ENCODE assay signal across 9 cellular contexts in the genomic region with DNA sequence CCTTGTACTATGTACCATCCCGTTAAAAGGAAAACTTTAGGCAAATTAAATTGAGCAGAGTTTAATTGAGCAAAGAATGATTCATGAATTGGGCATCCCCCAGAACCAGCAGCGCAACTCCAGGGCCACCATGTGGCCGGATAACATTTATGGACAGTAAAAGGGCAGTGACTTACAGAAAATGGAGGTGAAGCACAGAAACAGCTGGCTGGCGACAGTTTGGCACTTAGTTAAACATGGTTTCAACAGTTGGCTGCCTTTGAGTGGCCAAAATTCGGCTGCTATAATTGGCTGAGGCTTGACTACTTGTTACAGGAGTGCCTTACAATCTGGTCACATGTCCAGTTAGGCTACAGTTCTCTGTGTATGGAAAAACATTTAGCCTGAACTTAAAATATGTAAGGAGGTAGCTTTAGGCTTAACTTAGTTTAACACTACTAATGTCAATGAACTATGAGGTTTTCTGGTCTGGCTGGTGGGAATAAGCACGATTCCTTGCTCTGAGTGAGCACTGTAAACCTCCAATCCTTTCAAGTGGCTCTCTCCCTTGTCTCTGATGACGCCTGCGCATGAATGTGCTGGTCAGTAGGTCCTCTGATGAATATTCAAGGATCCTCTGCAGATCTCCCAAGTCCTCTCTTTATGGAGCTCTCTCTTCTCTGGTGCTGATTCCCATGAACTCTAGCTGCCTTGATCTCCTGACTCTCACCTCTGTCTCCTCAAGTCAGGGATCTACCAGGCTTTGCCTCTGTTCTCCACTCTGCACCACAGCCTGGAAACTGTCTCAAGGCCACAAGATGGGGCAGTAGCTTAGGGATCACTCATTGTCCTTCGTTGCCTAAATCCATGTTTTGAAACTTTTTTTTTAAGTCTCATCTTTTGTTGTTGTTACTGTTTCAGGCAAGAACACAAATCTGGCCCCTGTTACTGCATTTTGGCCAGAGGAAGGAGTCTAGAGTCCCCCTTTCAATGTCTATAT. TPM values are rescaled to one million over a fixed set of nuclear protein-coding genes. Genes with fewer than 3 reads are reported as not detected.
A peak's percentile ranks its signal among the peaks of the same experiment; 100 is the strongest.
DNase-seq lines count a peak whose midpoint lies in the region; ATAC-seq, FAIRE-seq and TF ChIP-seq lines count a peak whose summit lies in the region.
"Had no signal": no experiment of that assay in that cellular context is flagged by ENCODE, and none has a peak within 500 bp of the region (broad histone marks: within the 10 kb centered on the region; RNA-seq: fewer than 3 reads in every experiment).

No MANE protein-coding gene starts in this region.

- H3K4me1 Mint-ChIP-seq in activated naive CD4-positive, alpha-beta T cell treated with anti-CD3 and anti-CD28 coated beads for 36 hours (ENCODE audit: low read depth) = peaks cover 10% of the 10 kb centered on the region
- H3K4me1 Mint-ChIP-seq: naive B cell had no signal

- no peaks in the 10 kb centered on the region for H3K36me3 ChIP-seq in Peyer's patch
- no peaks in the 10 kb centered on the region for H3K36me3 ChIP-seq in esophagus squamous epithelium
- H3K36me3 ChIP-seq in pancreas = no peaks in the 10 kb centered on the region

- FAIRE-seq in GM12892 (lab: Jason Lieb, UNC) (peak; percentile 33), pancreas (lab: Jason Lieb, UNC) (no peak)

- H3K9me3 ChIP-seq in Peyer's patch = no peaks in the 10 kb centered on the region
- H3K9me3 ChIP-seq in esophagus squamous epithelium = no peaks in the 10 kb centered on the region
- no peaks in the 10 kb centered on the region for H3K9me3 ChIP-seq in pancreas

- H3K36me3 Mint-ChIP-seq in activated naive CD4-positive, alpha-beta T cell treated with anti-CD3 and anti-CD28 coated beads for 36 hours (ENCODE audit: low read depth) = no peaks in the 10 kb centered on the region
- H3K36me3 Mint-ChIP-seq: naive B cell had no signal

- TF ChIP-seq CTCF in Peyer's patch (IDR thresholded peaks at IDR 0.05) = peak in 4 of 6 experiments; percentile 15 to 44 (median 21)
- peak in 4 of 6 experiments; percentile 26 to 46 (median 40) for TF ChIP-seq CTCF in esophagus squamous epithelium (IDR thresholded peaks at IDR 0.05)
- TF ChIP-seq CTCF in pancreas (IDR thresholded peaks at IDR 0.05) = no peak

- H3K27me3 Mint-ChIP-seq in activated naive CD4-positive, alpha-beta T cell treated with anti-CD3 and anti-CD28 coated beads for 36 hours (ENCODE audit: low read depth) = peaks cover 2% of the 10 kb centered on the region

- H3K27ac Mint-ChIP-seq in activated naive CD4-positive, alpha-beta T cell treated with anti-CD3 and anti-CD28 coated beads for 36 hours = no peak overlapping the region

- CTCF ChIA-PET in activated naive CD4-positive, alpha-beta T cell treated with anti-CD3 and anti-CD28 coated beads for 36 hours (lab: Charles Lee) = interaction anchor here (0.9 kb wide), 1 partner anchor 263 kb away, joined by 3 read pairs; no protein-coding TSS in a partner anchor

- H3K4me3 ChIP-seq in Peyer's patch (no peak overlapping the region), esophagus squamous epithelium (no peak overlapping the region), pancreas (no peak overlapping the region)

- peak overlapping the region in 1 of 4 donors; percentile 5 for H3K27ac ChIP-seq in Peyer's patch
- peak overlapping the region; percentile 30 to 75 (median 54) for H3K27ac ChIP-seq in esophagus squamous epithelium
- peak overlapping the region in 1 of 4 donors; percentile 41 for H3K27ac ChIP-seq in pancreas

- no peaks in the 10 kb centered on the region for H3K9me3 Mint-ChIP-seq in activated naive CD4-positive, alpha-beta T cell treated with anti-CD3 and anti-CD28 coated beads for 36 hours
- H3K9me3 Mint-ChIP-seq: naive B cell had no signal

- H3K27me3 ChIP-seq in Peyer's patch (no peaks in the 10 kb centered on the region), esophagus squamous epithelium (no peaks in the 10 kb centered on the region), pancreas (peaks cover 0 to 5% (median 0%) of the 10 kb centered on the region in 4 donors)

- WGBS in esophagus squamous epithelium, 2 donors = 48 to 57% methylated on average over 9 of the region's 9 CpGs
- WGBS in pancreas, 2 donors = 63 to 72% methylated on average over 9 of the region's 9 CpGs

- no peak overlapping the region for H3K4me3 Mint-ChIP-seq in activated naive CD4-positive, alpha-beta T cell treated with anti-CD3 and anti-CD28 coated beads for 36 hours
- H3K4me3 Mint-ChIP-seq: naive B cell had no signal

- intact Hi-C loops in esophagus squamous epithelium (cut with DNase I) (loop anchor here (10.0 kb wide), 1 partner anchor 69 kb away; the partner anchor contains the start of gene PPP4R1), pancreas (cut with DNase I) (no loop called here)
- intact Hi-C loops in activated naive CD4-positive, alpha-beta T cell treated with anti-CD3 and anti-CD28 coated beads for 36 hours (cut with micrococcal nuclease) = no loop called here

- no peak for TF ChIP-seq POLR2A in GM12892 (IDR thresholded peaks at IDR 0.05; ENCODE audit: low read depth, low read length)
- no peak for TF ChIP-seq POLR2A in Peyer's patch (IDR thresholded peaks at IDR 0.05)
- no peak for TF ChIP-seq POLR2A in esophagus squamous epithelium (IDR thresholded peaks at IDR 0.05)

- ATAC-seq in pancreas = peak in 3 of 4 donors; percentile 61 to 83 (median 79)
- ATAC-seq in activated CD4-positive, CD25-positive, alpha-beta regulatory T cell treated with anti-CD3 and anti-CD28 coated beads, Interleukin-2, amount 50 U/mL, for 24 hours = no peak

- DNase-seq in GM12892 (ENCODE audit: insufficient read length) (no peak), Peyer's patch (no peak), esophagus squamous epithelium (lab: John Stamatoyannopoulos, UW) (no peak), pancreas (peak in 1 of 6 donors; percentile 28), NCI-H2227 (lab: John Stamatoyannopoulos, UW; ENCODE audit: unreplicated experiment) (no peak), cerebellum (ENCODE audit: low spot score) (no peak)
- DNase-seq in activated naive CD4-positive, alpha-beta T cell treated with anti-CD3 and anti-CD28 coated beads for 36 hours = no peak
- DNase-seq: naive B cell had no signal

- no peaks in the 10 kb centered on the region for H3K4me1 ChIP-seq in Peyer's patch
- H3K4me1 ChIP-seq in esophagus squamous epithelium = peaks cover 20 to 39% (median 20%) of the 10 kb centered on the region in 3 donors
- H3K4me1 ChIP-seq in pancreas = no peaks in the 10 kb centered on the region

RNA-seq across cellular contexts. Expression of gene RAB31, which starts 24.4 kb away (rescaled TPM):
- polyA plus RNA-seq in GM12892 (2012; ENCODE audit: missing spikeins) = 26.4 TPM
- total RNA-seq in Peyer's patch (10 to 100 TPM in 3 of 4 donors, 1 to 10 TPM in 1; 6.2 to 66.8 (median 17.7) TPM), esophagus squamous epithelium (10 to 100 TPM; 17.4 to 76.0 (median 45.0) TPM), pancreas (10 to 100 TPM in 2 of 6 donors, 1 to 10 TPM in 4; 1.4 to 28.2 (median 5.5) TPM), cerebellum (20.3 TPM)
- polyA plus RNA-seq in pancreas = 1 to 10 TPM; 3.2 to 4.2 TPM
- under 1 TPM; 0.38 to 0.89 TPM for total RNA-seq in activated naive CD4-positive, alpha-beta T cell treated with anti-CD3 and anti-CD28 coated beads for 36 hours

Comparison
In these comparisons a context has a peak if more than half of its experiments do, and no peak if none do; other contexts are left out.
1. CTCF ChIP-seq: peak in Peyer's patch (4 of 6) and esophagus squamous epithelium (4 of 6); none in pancreas (0 of 4).
2. ATAC-seq: peak in pancreas (3 of 4); none in activated CD4-positive, CD25-positive, alpha-beta regulatory T cell treated with anti-CD3 and anti-CD28 coated beads, Interleukin-2, amount 50 U/mL, for 24 hours (0 of 2).